In genomic region chr2:12318427-12319057, GRCh38 we compare ENCODE assay signal across 14 cellular contexts.
DNase-seq lines count a peak whose midpoint lies in the region; ATAC-seq, FAIRE-seq and TF ChIP-seq lines count a peak whose summit lies in the region.
"Had no signal": no experiment of that assay in that cellular context is flagged by ENCODE, and none has a peak within 500 bp of the region (broad histone marks: within the 10 kb centered on the region; RNA-seq: fewer than 3 reads in every experiment).

No MANE protein-coding gene starts in this region.

- TF ChIP-seq POLR2A in esophagus squamous epithelium (IDR thresholded peaks at IDR 0.05), result no peak
- no peak for TF ChIP-seq POLR2A in upper lobe of left lung (IDR thresholded peaks at IDR 0.05)

- H3K27me3 ChIP-seq in RWPE2 (ENCODE audit: insufficient read depth, poor library complexity, severe bottlenecking) (no peaks in the 10 kb centered on the region), esophagus squamous epithelium (peaks cover 0 to 55% (median 0%) of the 10 kb centered on the region in 4 donors), upper lobe of left lung (no peaks in the 10 kb centered on the region)

- 52 to 55% methylated on average over 8 of the region's 8 CpGs for WGBS in esophagus squamous epithelium, 2 donors
- WGBS in upper lobe of left lung, 2 donors, result 91 to 99% methylated on average over 8 of the region's 8 CpGs

- DNase-seq in RWPE2 (ENCODE audit: low spot score), result no peak
- no peak for DNase-seq in esophagus squamous epithelium (lab: John Stamatoyannopoulos, UW)
- peak; percentile 34 for DNase-seq in putamen (ENCODE audit: low spot score)
- no peak for DNase-seq in SIG-M5 treated with dmso at 0.1 percent for 504 hours (lab: John Stamatoyannopoulos, UW; ENCODE audit: unreplicated experiment)
- DNase-seq in upper lobe of left lung, result no peak
- no peak for DNase-seq in frontal cortex (ENCODE audit: low spot score in 2 of 2)
- DNase-seq in activated CD8-positive, alpha-beta memory T cell treated with anti-CD3 and anti-CD28 coated beads, Interleukin-2, amount 50 U/mL, for 48 hours, result no peak
- DNase-seq: CD8-positive, alpha-beta memory T cell; immature natural killer cell; MV-4-11; SIG-M5 had no signal

- TF ChIP-seq CTCF in C4-2B (conservative IDR thresholded peaks at IDR 0.05) (no peak), RWPE2 (IDR thresholded peaks at IDR 0.05; ENCODE audit: poor library complexity, severe bottlenecking) (no peak), esophagus squamous epithelium (IDR thresholded peaks at IDR 0.05) (no peak), upper lobe of left lung (IDR thresholded peaks at IDR 0.05) (no peak)

- H3K9me3 ChIP-seq in RWPE2 (ENCODE audit: severe bottlenecking) (no peaks in the 10 kb centered on the region), esophagus squamous epithelium (no peaks in the 10 kb centered on the region), upper lobe of left lung (no peaks in the 10 kb centered on the region)

- no peak overlapping the region for H3K4me3 ChIP-seq in RWPE2 (ENCODE audit: severe bottlenecking)
- H3K4me3 ChIP-seq in esophagus squamous epithelium, result no peak overlapping the region
- H3K4me3 ChIP-seq in upper lobe of left lung, result no peak overlapping the region

- H3K36me3 ChIP-seq in RWPE2 (ENCODE audit: low read depth) (no peaks in the 10 kb centered on the region), esophagus squamous epithelium (no peaks in the 10 kb centered on the region), upper lobe of left lung (no peaks in the 10 kb centered on the region)

- H3K4me1 ChIP-seq in RWPE2 (ENCODE audit: insufficient read depth, poor library complexity, severe bottlenecking) (peaks cover 35% of the 10 kb centered on the region), esophagus squamous epithelium (peaks cover 9 to 19% (median 12%) of the 10 kb centered on the region in 3 donors), upper lobe of left lung (peaks cover 8 to 20% (median 13%) of the 10 kb centered on the region in 4 donors)

- no peak for TF ChIP-seq EP300 in upper lobe of left lung (IDR thresholded peaks at IDR 0.05)

- intact Hi-C loops in esophagus squamous epithelium (cut with DNase I), result no loop called here

- FAIRE-seq in frontal cortex (lab: Jason Lieb, UNC), result no peak
- FAIRE-seq: colon had no signal

- ATAC-seq in RWPE2 (ENCODE audit: low read depth) (peak; percentile 69), upper lobe of left lung (ENCODE audit: low FRiP score in 2 of 2) (no peak)
- ATAC-seq: stimulated activated effector memory CD8-positive, alpha-beta T cell treated with anti-CD3 and anti-CD28 coated beads, Interleukin-12 subunit alpha, Interleukin-12 subunit beta, amount 100 ng/mL, for 72 hours had no signal

- peak overlapping the region; percentile 23; the same call in 1 of the 2 replicates for H3K27ac ChIP-seq in C4-2B
- H3K27ac ChIP-seq in RWPE2 (ENCODE audit: poor library complexity, severe bottlenecking), result peak overlapping the region; percentile 98
- peak overlapping the region; percentile 39 to 76 (median 65) for H3K27ac ChIP-seq in esophagus squamous epithelium
- no peak overlapping the region for H3K27ac ChIP-seq in upper lobe of left lung

Comparison
In these comparisons a context has a peak if more than half of its experiments do, and no peak if none do; other contexts are left out.
1. H3K27ac ChIP-seq: peak in C4-2B (single experiment), RWPE2 (single experiment) and esophagus squamous epithelium (4 of 4); none in upper lobe of left lung (0 of 4).